16 cellular contexts compared by ENCODE assay signal in the genomic region with DNA sequence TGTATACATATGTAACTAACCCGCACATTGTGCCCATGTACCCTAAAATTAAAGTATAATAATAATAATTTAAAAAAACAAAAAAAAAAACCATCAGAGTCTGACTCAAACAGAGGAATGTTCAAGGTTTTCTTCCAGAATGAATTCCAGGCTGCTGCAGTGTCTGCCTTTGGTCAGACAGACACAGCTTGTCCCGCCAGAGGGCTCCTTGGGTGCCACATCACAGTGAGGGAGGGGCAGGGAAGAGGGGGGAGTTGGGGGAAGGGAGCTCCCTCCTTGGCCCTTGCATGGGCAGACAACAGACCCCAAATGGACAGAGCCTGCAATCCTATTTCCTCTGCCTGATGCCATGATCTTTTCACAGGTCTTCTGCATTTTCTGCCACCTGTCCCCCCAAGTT. TPM values are rescaled to one million over a fixed set of nuclear protein-coding genes. Genes with fewer than 3 reads are reported as not detected.
A peak's percentile ranks its signal among the peaks of the same experiment; 100 is the strongest.
DNase-seq lines count a peak whose midpoint lies in the region; ATAC-seq and TF ChIP-seq lines count a peak whose summit lies in the region.
"Had no signal": no experiment of that assay in that cellular context is flagged by ENCODE, and none has a peak within 500 bp of the region (broad histone marks: within the 10 kb centered on the region; RNA-seq: fewer than 3 reads in every experiment).

No MANE protein-coding gene starts in this region.

- no TSS peak for BruUV-seq in A673 (replicated peaks; lab: Mats Ljungman, UMichigan)

- no peaks in the 10 kb centered on the region for H3K27me3 Mint-ChIP-seq in neural progenitor cell (ENCODE audit: insufficient read depth, low read depth)
- peaks cover 2 to 4% (median 3%) of the 10 kb centered on the region in 3 donors for H3K27me3 Mint-ChIP-seq in immature natural killer cell (ENCODE audit: low read depth in 3 of 3)
- no peaks in the 10 kb centered on the region for H3K27me3 Mint-ChIP-seq in activated naive CD8-positive, alpha-beta T cell treated with anti-CD3 and anti-CD28 coated beads for 36 hours
- H3K27me3 Mint-ChIP-seq: stimulated activated naive CD8-positive, alpha-beta T cell treated with anti-CD3 and anti-CD28 coated beads, Interleukin-15, amount 100 ng/mL, for 72 hours had no signal

- H3K27ac Mint-ChIP-seq in neural progenitor cell, result no peak overlapping the region
- H3K27ac Mint-ChIP-seq in immature natural killer cell, result no peak overlapping the region
- no peak overlapping the region for H3K27ac Mint-ChIP-seq in activated naive CD8-positive, alpha-beta T cell treated with anti-CD3 and anti-CD28 coated beads for 36 hours
- H3K27ac Mint-ChIP-seq: activated B cell treated with CpG ODN at 0.5 μM for 24 hours; B cell; stimulated activated naive CD8-positive, alpha-beta T cell treated with anti-CD3 and anti-CD28 coated beads, Interleukin-15, amount 100 ng/mL, for 72 hours had no signal

- peaks cover 25% of the 10 kb centered on the region for H3K4me1 Mint-ChIP-seq in neural progenitor cell
- H3K4me1 Mint-ChIP-seq in immature natural killer cell, result no peaks in the 10 kb centered on the region
- H3K4me1 Mint-ChIP-seq in activated naive CD8-positive, alpha-beta T cell treated with anti-CD3 and anti-CD28 coated beads for 36 hours, result no peaks in the 10 kb centered on the region
- H3K4me1 Mint-ChIP-seq: activated B cell treated with CpG ODN at 0.5 μM for 24 hours; B cell; stimulated activated naive CD8-positive, alpha-beta T cell treated with anti-CD3 and anti-CD28 coated beads, Interleukin-15, amount 100 ng/mL, for 72 hours had no signal

- peak; percentile 50 for DNase-seq in A673 (ENCODE audit: low spot score)
- peak; percentile 49 for DNase-seq in RPMI7951 (ENCODE audit: low read depth)
- peak; percentile 49 to 77 for DNase-seq in foreskin fibroblast
- peak; percentile 19 for DNase-seq in neural progenitor cell (ENCODE audit: low spot score)
- no peak for DNase-seq in gastrocnemius medialis
- no peak for DNase-seq in mucosa of gallbladder (ENCODE audit: low spot score)
- DNase-seq in immature natural killer cell, result no peak
- no peak for DNase-seq in activated naive CD8-positive, alpha-beta T cell treated with anti-CD3 and anti-CD28 coated beads for 36 hours
- DNase-seq: activated B cell treated with CpG ODN at 0.5 μM for 24 hours; activated T-cell treated with anti-CD3 and anti-CD28 coated beads, Interleukin-2, amount 50 U/mL, for 4 hours; kidney glomerular epithelial cell; NCI-H1092; NCI-H526 treated with DMSO at 0.1 percent for 48 hours; stimulated activated CD4-positive, alpha-beta T cell treated with anti-CD3 and anti-CD28 coated beads, Interleukin-4, amount 100 ng/mL, for 24 hours; stimulated activated naive CD8-positive, alpha-beta T cell treated with anti-CD3 and anti-CD28 coated beads, Interleukin-15, amount 100 ng/mL, for 72 hours had no signal

- CTCF ChIA-PET in A673 (lab: Charles Lee), result interaction anchor here (0.6 kb wide), 1 partner anchor 35 kb away, joined by 3 read pairs; no protein-coding TSS in a partner anchor

- H2AFZ ChIP-seq in neural progenitor cell (replicated peaks), result no peak overlapping the region

- TF ChIP-seq POLR2A in gastrocnemius medialis (IDR thresholded peaks at IDR 0.05), result no peak

- H3K9me3 Mint-ChIP-seq in neural progenitor cell, result no peaks in the 10 kb centered on the region
- H3K9me3 Mint-ChIP-seq in immature natural killer cell, result no peaks in the 10 kb centered on the region
- H3K9me3 Mint-ChIP-seq in activated naive CD8-positive, alpha-beta T cell treated with anti-CD3 and anti-CD28 coated beads for 36 hours, result no peaks in the 10 kb centered on the region
- H3K9me3 Mint-ChIP-seq: activated B cell treated with CpG ODN at 0.5 μM for 24 hours; activated T-cell treated with anti-CD3 and anti-CD28 coated beads, Interleukin-2, amount 50 U/mL, for 4 hours; stimulated activated naive CD8-positive, alpha-beta T cell treated with anti-CD3 and anti-CD28 coated beads, Interleukin-15, amount 100 ng/mL, for 72 hours had no signal

- no peaks in the 10 kb centered on the region for H4K20me1 ChIP-seq in neural progenitor cell (ENCODE audit: low read depth)

- no peak overlapping the region for H3K9ac ChIP-seq in neural progenitor cell

- intact Hi-C loops in A673 (cut with micrococcal nuclease; ENCODE audit: unreplicated experiment) (no loop called here), gastrocnemius medialis (cut with DNase I; ENCODE audit: low total_unique reads) (no loop called here)

- H3K9me3 ChIP-seq in A673 (ENCODE audit: low read depth, low read length, poor library complexity, severe bottlenecking), result no peaks in the 10 kb centered on the region
- no peaks in the 10 kb centered on the region for H3K9me3 ChIP-seq in neural progenitor cell (ENCODE audit: low read depth)
- no peaks in the 10 kb centered on the region for H3K9me3 ChIP-seq in gastrocnemius medialis

- H3K79me2 ChIP-seq in neural progenitor cell (ENCODE audit: low read depth), result no peaks in the 10 kb centered on the region

- H3K27me3 ChIP-seq in A673 (replicated peaks; ENCODE audit: insufficient read depth, low read depth, low read length, poor library complexity) (no peaks in the 10 kb centered on the region), neural progenitor cell (no peaks in the 10 kb centered on the region), gastrocnemius medialis (no peaks in the 10 kb centered on the region)

- H3F3A ChIP-seq in neural progenitor cell (ENCODE audit: low read depth), result no peaks in the 10 kb centered on the region

- no peak for ATAC-seq in gastrocnemius medialis
- ATAC-seq: activated T-cell treated with anti-CD3 and anti-CD28 coated beads, Interleukin-2, amount 50 U/mL, for 4 hours; stimulated activated naive CD8-positive, alpha-beta T cell treated with anti-CD3 and anti-CD28 coated beads, Interleukin-15, amount 100 ng/mL, for 72 hours had no signal

- in situ Hi-C loops in gastrocnemius medialis (cut with MboI; ENCODE audit: low sequenced_read_pairs in 4 of 4), result no loop called here

- peaks cover 28% of the 10 kb centered on the region for H3K36me3 ChIP-seq in A673 (ENCODE audit: insufficient read depth, low read length, poor library complexity, severe bottlenecking)
- H3K36me3 ChIP-seq in neural progenitor cell, result no peaks in the 10 kb centered on the region
- H3K36me3 ChIP-seq in gastrocnemius medialis, result peaks cover 0 to 7% of the 10 kb centered on the region in 2 donors

- H3K27ac ChIP-seq in A673 (ENCODE audit: low read depth, low read length, poor library complexity, severe bottlenecking) (peak overlapping the region; percentile 56), neural progenitor cell (no peak overlapping the region), gastrocnemius medialis (peak overlapping the region in 1 of 4 donors; percentile 11)

- peaks cover 16% of the 10 kb centered on the region for H3K36me3 Mint-ChIP-seq in neural progenitor cell
- H3K36me3 Mint-ChIP-seq in immature natural killer cell, result no peaks in the 10 kb centered on the region
- no peaks in the 10 kb centered on the region for H3K36me3 Mint-ChIP-seq in activated naive CD8-positive, alpha-beta T cell treated with anti-CD3 and anti-CD28 coated beads for 36 hours

- H3K4me1 ChIP-seq in A673 (ENCODE audit: insufficient read depth, low read length, poor library complexity, severe bottlenecking) (peaks cover 60% of the 10 kb centered on the region), neural progenitor cell (peaks cover 4% of the 10 kb centered on the region), gastrocnemius medialis (peaks cover 0 to 11% of the 10 kb centered on the region in 2 donors)

- peak overlapping the region; percentile 29 for H3K4me3 ChIP-seq in A673 (ENCODE audit: low read depth, low read length, poor library complexity, severe bottlenecking)
- H3K4me3 ChIP-seq in foreskin fibroblast (ENCODE audit: low read depth in 1 of 2, low read length in 2 of 2), result no peak overlapping the region
- H3K4me3 ChIP-seq in neural progenitor cell, result no peak overlapping the region
- H3K4me3 ChIP-seq in gastrocnemius medialis, result no peak overlapping the region

- POLR2A ChIA-PET in A673 (lab: Charles Lee; ENCODE audit: low non-redundant PET), result no interaction called here

- no peak overlapping the region for H3K4me2 ChIP-seq in neural progenitor cell

- H3K4me3 Mint-ChIP-seq in neural progenitor cell (no peak overlapping the region), immature natural killer cell (no peak overlapping the region)
- H3K4me3 Mint-ChIP-seq in activated naive CD8-positive, alpha-beta T cell treated with anti-CD3 and anti-CD28 coated beads for 36 hours, result no peak overlapping the region
- H3K4me3 Mint-ChIP-seq: activated B cell treated with CpG ODN at 0.5 μM for 24 hours; activated T-cell treated with anti-CD3 and anti-CD28 coated beads, Interleukin-2, amount 50 U/mL, for 4 hours; B cell; stimulated activated naive CD8-positive, alpha-beta T cell treated with anti-CD3 and anti-CD28 coated beads, Interleukin-15, amount 100 ng/mL, for 72 hours had no signal

- TF ChIP-seq CTCF in A673 (conservative IDR thresholded peaks at IDR 0.05; ENCODE audit: low read depth, low read length) (no peak), foreskin fibroblast (IDR thresholded peaks at IDR 0.05; ENCODE audit: low read depth, low read length) (no peak), neural progenitor cell (IDR thresholded peaks at IDR 0.05) (no peak), gastrocnemius medialis (IDR thresholded peaks at IDR 0.05 in 4 of 5, conservative IDR thresholded peaks at IDR 0.05 in 1 of 5) (no peak)

RNA-seq across cellular contexts. Expression of gene ITGB5, which starts 36.5 kb away (rescaled TPM):
- 116 and 125 TPM in 2 replicates for total RNA-seq in A673 (2021)
- total RNA-seq in RPMI7951 (2014; rRNA removed; shearing (Covaris generic)), result 287 and 363 TPM in 2 replicates
- 55.8 and 108 TPM in 2 replicates for total RNA-seq in neural progenitor cell (ENCODE audit: low replicate concordance)
- 100 to 1,000 TPM in 1 of 4 donors, 10 to 100 TPM in 3; 35.2 to 101 (median 71.3) TPM for total RNA-seq in gastrocnemius medialis
- 257 TPM for total RNA-seq in mucosa of gallbladder
- polyA plus RNA-seq in immature natural killer cell, result 1 to 10 TPM in 1 of 3 donors, under 1 TPM in 1, not detected in 1; 0.52 to 1.1 TPM
- total RNA-seq in activated naive CD8-positive, alpha-beta T cell treated with anti-CD3 and anti-CD28 coated beads for 36 hours, result under 1 TPM; 0.34 to 0.97 TPM
- total RNA-seq: activated B cell treated with CpG ODN at 0.5 μM for 24 hours had no signal

Comparison
In these comparisons a context has a peak if more than half of its experiments do, and no peak if none do; other contexts are left out.
1. DNase-seq: peak in A673 (single experiment), RPMI7951 (single experiment), foreskin fibroblast (2 of 2) and neural progenitor cell (single experiment); none in gastrocnemius medialis (0 of 2), mucosa of gallbladder (single experiment), immature natural killer cell (0 of 3) and activated naive CD8-positive, alpha-beta T cell treated with anti-CD3 and anti-CD28 coated beads for 36 hours (single experiment).
2. RNA of gene ITGB5, which starts 36.5 kb away (total RNA-seq): 287 to 363 TPM in RPMI7951, 257 TPM in mucosa of gallbladder (single experiment), 116 to 125 TPM in A673, 35.2 to 101 TPM in gastrocnemius medialis and 55.8 to 108 TPM in neural progenitor cell; 0.34 to 0.97 TPM in activated naive CD8-positive, alpha-beta T cell treated with anti-CD3 and anti-CD28 coated beads for 36 hours; every median in the first group is over 10 times any median in the second.